ENCODE assay signal across 24 cellular contexts in the genomic region with DNA sequence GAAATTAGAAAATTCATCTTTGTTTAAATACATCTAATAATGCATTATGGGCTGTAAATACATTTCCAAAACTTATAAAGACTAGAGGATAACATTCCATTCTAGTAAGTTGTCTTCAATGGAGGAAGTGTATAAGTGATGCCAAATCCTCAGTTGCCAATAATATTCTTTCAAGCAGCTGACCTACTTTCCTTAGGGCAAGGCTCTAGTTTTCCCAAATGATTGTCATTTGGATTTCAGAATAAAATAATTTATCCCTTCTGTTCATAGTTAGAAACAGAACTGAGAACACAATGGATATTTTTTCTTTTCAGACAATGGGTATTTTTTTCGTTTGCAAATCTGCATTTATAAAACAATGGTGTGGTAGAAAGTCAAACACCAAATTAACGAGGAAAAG.
"Had no signal": no experiment of that assay in that cellular context is flagged by ENCODE, and none has a peak within 500 bp of the region (broad histone marks: within the 10 kb centered on the region; RNA-seq: fewer than 3 reads in every experiment).

No MANE protein-coding gene starts in this region.

- H3K27ac ChIP-seq: colonic mucosa, left ventricle myocardium inferior, lower lobe of right lung, parathyroid adenoma, psoas muscle, sigmoid colon, skin epidermis, testis, transverse colon had no signal

- DNase-seq: cerebellar nuclear complex; colonic mucosa; dermis blood vessel endothelial cell; effector CD4-positive, alpha-beta T cell; endodermal cell; erythroblast; foreskin melanocyte; glutamatergic neuron; left cardiac atrium; left ventricle myocardium inferior; lower lobe of right lung; mesenchymal stem cell; naive thymus-derived CD4-positive, alpha-beta T cell; nephron progenitor cell; psoas muscle; sigmoid colon; stimulated activated CD4-positive, alpha-beta T cell treated with anti-CD3 and anti-CD28 coated beads, Interleukin-12 subunit alpha, Interleukin-12 subunit beta, amount 100 ng/mL, for 4 hours; stimulated activated naive CD4-positive, alpha-beta T cell treated with Interleukin-2 at 50 U/mL for 16 hours; testis; transverse colon had no signal

- ATAC-seq: left cardiac atrium; lower lobe of right lung; naive thymus-derived CD4-positive, alpha-beta T cell; psoas muscle had no signal

- FAIRE-seq: endothelial cell of umbilical vein, keratinocyte had no signal
